In genomic region chr10:905503-905902, GRCh38 we compare ENCODE assay signal across 20 cellular contexts. TPM values are rescaled to one million over a fixed set of nuclear protein-coding genes. Genes with fewer than 3 reads are reported as not detected.
A peak's percentile ranks its signal among the peaks of the same experiment; 100 is the strongest.
DNase-seq lines count a peak whose midpoint lies in the region; ATAC-seq and TF ChIP-seq lines count a peak whose summit lies in the region.
"Had no signal": no experiment of that assay in that cellular context is flagged by ENCODE, and none has a peak within 500 bp of the region (broad histone marks: within the 10 kb centered on the region; RNA-seq: fewer than 3 reads in every experiment).

No MANE protein-coding gene starts in this region.

- H3K4me3 ChIP-seq in brain microvascular endothelial cell (ENCODE audit: low read depth, low read length) = no peak overlapping the region
- H3K4me3 ChIP-seq in coronary artery = no peak overlapping the region
- H3K4me3 ChIP-seq: body of pancreas, PC-9, vagina had no signal

- peak overlapping the region; percentile 16 to 64 for H3K27ac Mint-ChIP-seq in natural killer cell
- peak overlapping the region in 1 of 2 donors; percentile 79 for H3K27ac Mint-ChIP-seq in natural killer cell treated with Interleukin-12 subunit alpha and Interleukin-12 subunit beta and Interleukin-15 and Interleukin-18, amount 100 ng/mL, for 72 hours
- H3K27ac Mint-ChIP-seq: activated B cell treated with CpG ODN at 0.5 μM for 24 hours; activated CD8-positive, alpha-beta T cell treated with anti-CD3 and anti-CD28 coated beads for 36 hours; activated naive CD8-positive, alpha-beta T cell had no signal

- TF ChIP-seq CTCF in natural killer cell (IDR thresholded peaks at IDR 0.05) = no peak
- no peak for TF ChIP-seq CTCF in brain microvascular endothelial cell (IDR thresholded peaks at IDR 0.05; ENCODE audit: low read depth, low read length, missing control alignments)
- no peak for TF ChIP-seq CTCF in coronary artery (IDR thresholded peaks at IDR 0.05)

- peaks cover 6% of the 10 kb centered on the region for H3K36me3 ChIP-seq in brain microvascular endothelial cell (replicated peaks)

- H3K4me1 Mint-ChIP-seq in natural killer cell = peaks cover 26 to 29% of the 10 kb centered on the region in 2 donors
- peaks cover 14 to 27% of the 10 kb centered on the region in 2 donors for H3K4me1 Mint-ChIP-seq in natural killer cell treated with Interleukin-12 subunit alpha and Interleukin-12 subunit beta and Interleukin-15 and Interleukin-18, amount 100 ng/mL, for 72 hours (ENCODE audit: low read depth in 2 of 2)

- intact Hi-C loops in natural killer cell (cut with micrococcal nuclease) = no loop called here

- ATAC-seq in natural killer cell (no peak), GM18870 (IDR thresholded peaks at IDR 0.05; ENCODE audit: unreplicated experiment) (no peak), HG03520 (IDR thresholded peaks at IDR 0.05; ENCODE audit: unreplicated experiment) (no peak)
- ATAC-seq in natural killer cell treated with Interleukin-12 subunit alpha and Interleukin-12 subunit beta and Interleukin-15 and Interleukin-18, amount 100 ng/mL, for 72 hours = no peak
- ATAC-seq: activated CD8-positive, alpha-beta T cell treated with anti-CD3 and anti-CD28 coated beads for 36 hours; left cardiac atrium had no signal

- no peaks in the 10 kb centered on the region for H3K27me3 ChIP-seq in brain microvascular endothelial cell (replicated peaks)
- H3K27me3 ChIP-seq: body of pancreas, vagina had no signal

- no peak overlapping the region for H3K4me3 Mint-ChIP-seq in natural killer cell
- H3K4me3 Mint-ChIP-seq in natural killer cell treated with Interleukin-12 subunit alpha and Interleukin-12 subunit beta and Interleukin-15 and Interleukin-18, amount 100 ng/mL, for 72 hours = no peak overlapping the region
- H3K4me3 Mint-ChIP-seq: activated B cell treated with CpG ODN at 0.5 μM for 24 hours; activated CD8-positive, alpha-beta T cell treated with anti-CD3 and anti-CD28 coated beads for 36 hours; activated naive CD8-positive, alpha-beta T cell; CD4-positive, alpha-beta memory T cell had no signal

- H3K36me3 Mint-ChIP-seq in natural killer cell = no peaks in the 10 kb centered on the region
- H3K36me3 Mint-ChIP-seq in natural killer cell treated with Interleukin-12 subunit alpha and Interleukin-12 subunit beta and Interleukin-15 and Interleukin-18, amount 100 ng/mL, for 72 hours = no peaks in the 10 kb centered on the region

- DNase-seq in natural killer cell = no peak
- DNase-seq in natural killer cell treated with Interleukin-12 subunit alpha and Interleukin-12 subunit beta and Interleukin-15 and Interleukin-18, amount 100 ng/mL, for 72 hours (ENCODE audit: low spot score) = no peak
- DNase-seq in brain microvascular endothelial cell = peak; percentile 25
- DNase-seq in foreskin melanocyte = peak; percentile 12
- no peak for DNase-seq in RKO (ENCODE audit: low spot score)
- DNase-seq in coronary artery (ENCODE audit: low spot score) = no peak
- DNase-seq: activated B cell treated with CpG ODN at 0.5 μM for 24 hours; activated CD8-positive, alpha-beta T cell treated with anti-CD3 and anti-CD28 coated beads for 36 hours; activated T-cell treated with anti-CD3 and anti-CD28 coated beads, Interleukin-2, amount 50 U/mL, for 48 hours; body of pancreas; CD4-positive, alpha-beta memory T cell; left cardiac atrium; NCI-H1105; PC-9; stimulated activated CD4-positive, alpha-beta T cell treated with anti-CD3 and anti-CD28 coated beads, Interleukin-12 subunit alpha, Interleukin-12 subunit beta, amount 100 ng/mL, for 4 hours; T-helper 2 cell had no signal

- H3K27ac ChIP-seq in brain microvascular endothelial cell = no peak overlapping the region
- no peak overlapping the region for H3K27ac ChIP-seq in coronary artery
- H3K27ac ChIP-seq: body of pancreas, PC-9, vagina had no signal

- no peaks in the 10 kb centered on the region for H3K27me3 Mint-ChIP-seq in natural killer cell (ENCODE audit: low read depth in 2 of 2)
- H3K27me3 Mint-ChIP-seq in natural killer cell treated with Interleukin-12 subunit alpha and Interleukin-12 subunit beta and Interleukin-15 and Interleukin-18, amount 100 ng/mL, for 72 hours = no peaks in the 10 kb centered on the region
- H3K27me3 Mint-ChIP-seq: activated B cell treated with CpG ODN at 0.5 μM for 24 hours; activated CD8-positive, alpha-beta T cell treated with anti-CD3 and anti-CD28 coated beads for 36 hours; activated naive CD8-positive, alpha-beta T cell; CD4-positive, alpha-beta memory T cell had no signal

- no peaks in the 10 kb centered on the region for H3K9me3 Mint-ChIP-seq in natural killer cell
- no peaks in the 10 kb centered on the region for H3K9me3 Mint-ChIP-seq in natural killer cell treated with Interleukin-12 subunit alpha and Interleukin-12 subunit beta and Interleukin-15 and Interleukin-18, amount 100 ng/mL, for 72 hours
- H3K9me3 Mint-ChIP-seq: activated B cell treated with CpG ODN at 0.5 μM for 24 hours; activated CD8-positive, alpha-beta T cell treated with anti-CD3 and anti-CD28 coated beads for 36 hours; CD4-positive, alpha-beta memory T cell had no signal

- in situ Hi-C loops in brain microvascular endothelial cell (cut with HindIII; ENCODE audit: low pct_ligation_motif_present, low sequenced_read_pairs) = no loop called here

RNA-seq across cellular contexts. Expression of gene LARP4B, which starts 26.0 kb away (rescaled TPM):
- 10 to 100 TPM; 75.5 to 95.4 (median 90.2) TPM for total RNA-seq in natural killer cell
- 100 to 1,000 TPM; 130 to 242 TPM for total RNA-seq in natural killer cell treated with Interleukin-12 subunit alpha and Interleukin-12 subunit beta and Interleukin-15 and Interleukin-18, amount 100 ng/mL, for 72 hours

Comparison
In these comparisons a context has a peak if more than half of its experiments do, and no peak if none do; other contexts are left out.
1. DNase-seq: peak in brain microvascular endothelial cell (single experiment) and foreskin melanocyte (single experiment); none in natural killer cell (single experiment), natural killer cell treated with Interleukin-12 subunit alpha and Interleukin-12 subunit beta and Interleukin-15 and Interleukin-18, amount 100 ng/mL, for 72 hours (single experiment), RKO (single experiment) and coronary artery (single experiment).